1 cellular context compared by ENCODE assay signal in the genomic region with DNA sequence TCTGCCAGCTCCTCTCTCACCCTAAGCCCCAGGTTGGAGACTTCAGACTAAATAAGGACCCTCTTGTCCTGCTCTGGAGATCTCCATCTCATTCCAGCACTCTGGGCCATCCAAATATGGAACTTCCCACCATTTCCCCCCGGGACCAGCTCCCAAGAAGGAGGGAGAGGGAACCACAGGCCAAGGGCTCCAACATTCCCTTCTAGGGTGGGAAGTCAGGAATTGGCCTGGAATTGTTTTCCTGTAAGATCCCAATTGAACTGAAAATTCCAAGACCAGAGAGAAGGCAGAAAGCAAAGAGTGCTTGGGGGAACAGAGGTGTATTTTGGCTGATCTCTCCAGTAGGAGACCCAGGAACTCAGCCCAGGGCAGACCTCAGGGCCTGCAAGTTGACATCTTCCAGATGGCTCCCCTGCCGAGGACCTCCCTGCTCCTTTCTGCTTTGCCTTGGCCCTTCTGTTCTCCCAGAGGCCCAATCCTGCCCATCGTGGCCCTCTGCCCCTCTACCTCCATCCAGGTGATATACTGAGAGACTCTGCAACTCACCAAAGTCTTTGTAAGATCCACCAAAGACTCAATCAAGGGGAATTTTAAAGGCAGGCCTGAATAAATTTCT.
TF ChIP-seq lines count a peak whose summit lies in the region.

No MANE protein-coding gene starts in this region.

TF ChIP-seq in WTC11, 78 proteins besides CTCF, POLR2A, EP300 and RAD21 (continued from another document):
- no peak for TF ChIP-seq ZNF281 (CRISPR knock-in tag; IDR thresholded peaks at IDR 0.05)
- TF ChIP-seq, protein P1, sequence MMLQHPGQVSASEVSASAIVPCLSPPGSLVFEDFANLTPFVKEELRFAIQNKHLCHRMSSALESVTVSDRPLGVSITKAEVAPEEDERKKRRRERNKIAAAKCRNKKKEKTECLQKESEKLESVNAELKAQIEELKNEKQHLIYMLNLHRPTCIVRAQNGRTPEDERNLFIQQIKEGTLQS (CRISPR knock-in tag; conservative IDR thresholded peaks at IDR 0.05): no peak
- TF ChIP-seq CREB1 (CRISPR knock-in tag; IDR thresholded peaks at IDR 0.05): no peak
